23 cellular contexts compared by ENCODE assay signal in genomic region chr17:80380068-80381061, GRCh38.
"Had no signal": no experiment of that assay in that cellular context is flagged by ENCODE, and none has a peak within 500 bp of the region (broad histone marks: within the 10 kb centered on the region; RNA-seq: fewer than 3 reads in every experiment).

No MANE protein-coding gene starts in this region.

- ATAC-seq: esophagus mucosa; gastrocnemius medialis; natural killer cell; stimulated activated naive CD8-positive, alpha-beta T cell treated with anti-CD3 and anti-CD28 coated beads, Interleukin-15, Interleukin-2, amounts not matched to agents 100 U/mL and 50 U/mL, for 24 hours had no signal

- H3K36me3 ChIP-seq: uterus had no signal

- H3K27ac ChIP-seq: gastrocnemius medialis, heart right ventricle, neutrophil, parathyroid adenoma, tibial nerve, uterus had no signal

- DNase-seq: activated CD4-positive, alpha-beta T cell treated with anti-CD3 and anti-CD28 coated beads for 48 hours; activated CD4-positive, CD25-positive, alpha-beta regulatory T cell; activated CD8-positive, alpha-beta memory T cell treated with anti-CD3 and anti-CD28 coated beads for 24 hours; activated CD8-positive, alpha-beta memory T cell treated with anti-CD3 and anti-CD28 coated beads, Interleukin-2, amount 50 U/mL, for 48 hours; activated naive CD4-positive, alpha-beta T cell treated with anti-CD3 and anti-CD28 coated beads, Interleukin-2, amount 50 U/mL, for 16 hours; aorta; effector CD4-positive, alpha-beta T cell; gastrocnemius medialis; heart right ventricle; kidney glomerular epithelial cell; mesendoderm; natural killer cell; stimulated activated CD4-positive, alpha-beta T cell treated with anti-CD3 and anti-CD28 coated beads, Interleukin-12 subunit alpha, Interleukin-12 subunit beta, amount 100 ng/mL, for 4 hours; stimulated activated CD4-positive, alpha-beta T cell treated with anti-CD3 and anti-CD28 coated beads, Interleukin-1b, Interleukin-23, amount 100 ng/mL, for 48 hours; stimulated activated CD8-positive, alpha-beta memory T cell treated with anti-CD3 and anti-CD28 coated beads, Interleukin-4, amount 100 ng/mL, for 48 hours; stimulated activated naive CD8-positive, alpha-beta T cell treated with anti-CD3 and anti-CD28 coated beads, Interleukin-15, Interleukin-2, amounts not matched to agents 100 U/mL and 50 U/mL, for 24 hours; substantia nigra; T1000; uterus had no signal

- H2AFZ ChIP-seq: parathyroid adenoma had no signal

- H3K27me3 ChIP-seq: gastrocnemius medialis, heart right ventricle, neutrophil, tibial nerve, uterus had no signal

- H3K9me3 Mint-ChIP-seq: natural killer cell had no signal

- H3K4me3 ChIP-seq: gastrocnemius medialis, heart right ventricle, tibial nerve, uterus had no signal

- H3K9me3 ChIP-seq: gastrocnemius medialis, heart right ventricle, neutrophil, tibial nerve, uterus had no signal

- H3K9ac ChIP-seq: parathyroid adenoma had no signal

- H3K4me1 ChIP-seq: gastrocnemius medialis, tibial nerve, uterus had no signal

- H3K4me3 Mint-ChIP-seq: natural killer cell had no signal
